In the genomic region with DNA sequence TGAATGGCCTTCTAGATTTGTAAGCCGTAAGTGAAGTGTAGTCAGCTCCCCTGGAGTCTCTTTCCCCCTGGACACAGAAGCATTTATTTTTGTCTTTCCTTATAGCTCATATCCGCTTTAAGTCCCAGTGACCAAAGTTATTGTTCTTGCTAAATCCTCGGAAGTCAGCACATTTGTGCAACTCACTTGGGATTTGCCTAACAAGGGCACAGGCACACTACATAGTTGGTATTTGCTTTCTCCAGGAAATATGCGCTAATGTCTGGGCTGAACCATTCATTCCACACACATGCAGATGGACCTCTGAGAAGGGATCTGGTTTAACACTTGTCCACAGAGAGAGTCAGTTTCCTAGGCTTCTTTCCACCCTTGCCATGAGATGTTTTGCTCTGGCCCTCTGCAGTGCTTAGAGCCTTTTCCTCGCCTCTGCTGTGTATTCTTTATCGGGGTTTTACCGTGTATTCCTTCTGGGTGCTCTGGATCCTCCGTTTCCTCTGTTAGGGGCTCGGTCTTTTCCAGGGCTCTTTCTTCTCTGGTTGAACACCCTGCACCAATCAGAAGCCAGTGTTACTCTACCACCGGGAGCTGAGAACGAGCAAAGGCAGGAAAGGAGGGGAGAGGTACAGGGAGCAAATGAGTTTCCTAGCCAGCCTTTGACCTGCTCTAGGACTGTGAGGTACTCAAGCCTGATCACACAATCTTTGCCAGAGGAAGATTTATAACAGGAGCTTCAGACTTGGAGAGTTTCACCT, we compare ENCODE assay signal across 10 cellular contexts.
DNase-seq lines count a peak whose midpoint lies in the region; ATAC-seq, FAIRE-seq and TF ChIP-seq lines count a peak whose summit lies in the region.
"Had no signal": no experiment of that assay in that cellular context is flagged by ENCODE, and none has a peak within 500 bp of the region (broad histone marks: within the 10 kb centered on the region; RNA-seq: fewer than 3 reads in every experiment).

No MANE protein-coding gene starts in this region.

- no peak overlapping the region for H3K4me3 ChIP-seq in BLaER1
- no peak overlapping the region for H3K4me3 ChIP-seq in astrocyte (ENCODE audit: insufficient read depth, low read depth, low read length)
- H3K4me3 ChIP-seq in right cardiac atrium (ENCODE audit: low read length) = no peak overlapping the region
- no peak overlapping the region for H3K4me3 ChIP-seq in Caco-2 (ENCODE audit: low read depth, low read length)

- H2AFZ ChIP-seq in astrocyte (ENCODE audit: low read depth, low read length) = peak overlapping the region; percentile 31

- H3K4me2 ChIP-seq in BLaER1 (peak overlapping the region; percentile 18; the same call in 1 of the 2 replicates), astrocyte (ENCODE audit: low read length) (peak overlapping the region; percentile 13)

- intact Hi-C loops in right cardiac atrium (cut with DNase I) = loop anchor here in 2 of 4 donors (5.0 to 10.0 kb wide), 4 partner anchors 196 to 416 kb away; no protein-coding TSS in a partner anchor
- intact Hi-C loops in Caco-2 (cut with micrococcal nuclease; ENCODE audit: unreplicated experiment) = loop anchor here (5.0 kb wide), 1 partner anchor 134 kb away; no protein-coding TSS in a partner anchor

- H3K79me2 ChIP-seq in astrocyte (ENCODE audit: insufficient read depth, low read length) = no peaks in the 10 kb centered on the region

- no TSS peak for BruUV-seq in Caco-2 (replicated peaks; lab: Mats Ljungman, UMichigan)

- H4K20me1 ChIP-seq in BLaER1 = no peaks in the 10 kb centered on the region
- H4K20me1 ChIP-seq in astrocyte (ENCODE audit: insufficient read depth, low read length) = no peaks in the 10 kb centered on the region

- WGBS in right cardiac atrium = 50% methylated on average over 11 of the region's 11 CpGs

- H3K27ac ChIP-seq in BLaER1 (no peak overlapping the region), astrocyte (ENCODE audit: low read depth, low read length) (peak overlapping the region; percentile 59), right cardiac atrium (ENCODE audit: low read length) (peak overlapping the region; percentile 91)

- no peak overlapping the region for H3K4me3 Mint-ChIP-seq in astrocyte (ENCODE audit: unreplicated experiment)
- no peak overlapping the region for H3K4me3 Mint-ChIP-seq in Caco-2 (ENCODE audit: unreplicated experiment)
- H3K4me3 Mint-ChIP-seq: B cell had no signal

- H3K9me3 ChIP-seq in BLaER1 (no peaks in the 10 kb centered on the region), astrocyte (ENCODE audit: insufficient read depth, low read depth, low read length) (no peaks in the 10 kb centered on the region), right cardiac atrium (ENCODE audit: control insufficient read depth, low read length) (no peaks in the 10 kb centered on the region), Caco-2 (no peaks in the 10 kb centered on the region)

- peak in 1 of 2 donors; percentile 48 for ATAC-seq in right cardiac atrium
- ATAC-seq in GM19328 (IDR thresholded peaks at IDR 0.05; ENCODE audit: unreplicated experiment) = no peak

- H3K4me1 Mint-ChIP-seq in astrocyte (ENCODE audit: low read depth, unreplicated experiment) (peaks cover 8% of the 10 kb centered on the region), Caco-2 (ENCODE audit: low read depth, unreplicated experiment) (peaks cover 13% of the 10 kb centered on the region)

- no peaks in the 10 kb centered on the region for H3K36me3 ChIP-seq in BLaER1
- no peaks in the 10 kb centered on the region for H3K36me3 ChIP-seq in astrocyte (ENCODE audit: insufficient read depth, low read length)
- no peaks in the 10 kb centered on the region for H3K36me3 ChIP-seq in Caco-2 (ENCODE audit: control insufficient read depth, insufficient read depth, low read length)

- H3K9ac ChIP-seq in BLaER1 (no peak overlapping the region), astrocyte (ENCODE audit: low read length) (peak overlapping the region; percentile 13)

- H3K27me3 Mint-ChIP-seq in astrocyte (ENCODE audit: low read depth, unreplicated experiment) (no peaks in the 10 kb centered on the region), Caco-2 (ENCODE audit: insufficient read depth, unreplicated experiment) (no peaks in the 10 kb centered on the region)

- peak overlapping the region; percentile 53 for H3K27ac Mint-ChIP-seq in astrocyte (ENCODE audit: unreplicated experiment)
- no peak overlapping the region for H3K27ac Mint-ChIP-seq in Caco-2 (ENCODE audit: unreplicated experiment)
- H3K27ac Mint-ChIP-seq: B cell had no signal

- TF ChIP-seq CTCF in astrocyte (IDR thresholded peaks at IDR 0.05; ENCODE audit: insufficient read depth, low read depth, low read length) (no peak), Caco-2 (IDR thresholded peaks at IDR 0.05; ENCODE audit: insufficient read depth in 1 of 2, low read depth in 1 of 2, low read length in 1 of 2, severe bottlenecking in 1 of 2, unreplicated experiment in 1 of 2) (no peak)

- H3K36me3 Mint-ChIP-seq in astrocyte (ENCODE audit: low read depth, unreplicated experiment) (no peaks in the 10 kb centered on the region), Caco-2 (ENCODE audit: insufficient read depth, unreplicated experiment) (no peaks in the 10 kb centered on the region)

- FAIRE-seq in astrocyte (lab: Jason Lieb, UNC) = no peak

- H3K4me1 ChIP-seq in BLaER1 (peaks cover 18% of the 10 kb centered on the region), astrocyte (ENCODE audit: insufficient read depth, low read length) (peaks cover 26% of the 10 kb centered on the region), right cardiac atrium (ENCODE audit: control insufficient read depth, insufficient read depth, low read length) (peaks cover 18% of the 10 kb centered on the region), Caco-2 (peaks cover 15% of the 10 kb centered on the region)

- H3K27me3 ChIP-seq in BLaER1 (no peaks in the 10 kb centered on the region), astrocyte (ENCODE audit: insufficient read depth, low read length) (no peaks in the 10 kb centered on the region), right cardiac atrium (ENCODE audit: control insufficient read depth, insufficient read depth) (no peaks in the 10 kb centered on the region), Caco-2 (replicated peaks; ENCODE audit: control insufficient read depth, insufficient read depth, low read length) (no peaks in the 10 kb centered on the region)

- DNase-seq in astrocyte (ENCODE audit: low read depth) (no peak), right cardiac atrium (no peak), putamen (ENCODE audit: low spot score) (peak; percentile 15), HUDEP-2 (lab: John Stamatoyannopoulos, UW; ENCODE audit: unreplicated experiment in 76 of 76) (no peak), Caco-2 (no peak), DMS153 (lab: John Stamatoyannopoulos, UW) (no peak)
- DNase-seq: Karpas-422 had no signal

- CTCF ChIA-PET in Caco-2 (lab: Charles Lee) = no interaction called here

- POLR2A ChIA-PET in Caco-2 (lab: Charles Lee) = no interaction called here

- no peaks in the 10 kb centered on the region for H3K9me3 Mint-ChIP-seq in astrocyte (ENCODE audit: unreplicated experiment)
- H3K9me3 Mint-ChIP-seq in Caco-2 (ENCODE audit: unreplicated experiment) = no peaks in the 10 kb centered on the region
